In the genomic region with DNA sequence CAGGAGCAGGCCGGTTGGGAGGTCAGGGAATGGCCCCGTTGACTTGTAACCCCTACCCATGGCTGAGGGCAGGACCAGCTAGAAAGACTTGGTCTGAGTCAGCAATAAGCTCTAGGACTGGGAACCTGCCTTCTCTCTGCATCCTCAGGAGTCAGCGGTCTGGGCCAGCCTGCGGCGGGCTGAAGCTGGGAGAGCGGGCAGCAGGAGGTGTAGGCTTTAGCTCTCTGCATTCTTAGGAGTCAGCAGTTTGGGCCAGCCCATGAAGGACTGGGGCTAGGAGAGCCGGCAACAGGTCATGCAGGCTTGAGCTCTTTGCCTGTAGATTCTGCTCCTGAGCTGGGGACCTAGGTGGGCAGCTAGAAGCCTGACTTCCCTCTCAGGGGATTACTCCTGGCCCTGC, we compare ENCODE assay signal across 24 cellular contexts. TPM values are rescaled to one million over a fixed set of nuclear protein-coding genes. Genes with fewer than 3 reads are reported as not detected.
DNase-seq lines count a peak whose midpoint lies in the region; ATAC-seq and TF ChIP-seq lines count a peak whose summit lies in the region.
"Had no signal": no experiment of that assay in that cellular context is flagged by ENCODE, and none has a peak within 500 bp of the region (broad histone marks: within the 10 kb centered on the region; RNA-seq: fewer than 3 reads in every experiment).

No MANE protein-coding gene starts in this region.

- no peak overlapping the region for H2BK12ac ChIP-seq in trophoblast cell (ENCODE audit: low read length)

- H2AK5ac ChIP-seq in trophoblast cell (ENCODE audit: low read length) = no peak overlapping the region

- no peak overlapping the region for H3K27ac Mint-ChIP-seq in activated naive CD8-positive, alpha-beta T cell treated with anti-CD3 and anti-CD28 coated beads, Interleukin-2, amount 50 U/mL, for 24 hours
- no peak overlapping the region for H3K27ac Mint-ChIP-seq in chondrocyte (ENCODE audit: unreplicated experiment)
- H3K27ac Mint-ChIP-seq: IgD-negative memory B cell had no signal

- H2BK120ac ChIP-seq in trophoblast cell (ENCODE audit: insufficient read depth, low read length, poor library complexity) = no peak overlapping the region

- H3K18ac ChIP-seq in trophoblast cell (ENCODE audit: low read length) = no peak overlapping the region

- TF ChIP-seq POLR2A in heart left ventricle (IDR thresholded peaks at IDR 0.05) = no peak

- H3K27me3 ChIP-seq in right atrium auricular region (no peaks in the 10 kb centered on the region), heart left ventricle (peaks cover 0 to 19% (median 2%) of the 10 kb centered on the region in 9 donors), colonic mucosa (no peaks in the 10 kb centered on the region), upper lobe of right lung (peaks cover 12% of the 10 kb centered on the region), trophoblast cell (ENCODE audit: insufficient read depth, low read length) (no peaks in the 10 kb centered on the region)
- H3K27me3 ChIP-seq: Peyer's patch had no signal

- no peak overlapping the region for H3K23ac ChIP-seq in trophoblast cell (ENCODE audit: low read length)

- H3K4ac ChIP-seq in trophoblast cell (ENCODE audit: low read depth, low read length) = no peak overlapping the region

- no peak overlapping the region for H4K8ac ChIP-seq in trophoblast cell (ENCODE audit: low read depth, low read length)

- H3K9me3 Mint-ChIP-seq in activated naive CD8-positive, alpha-beta T cell treated with anti-CD3 and anti-CD28 coated beads, Interleukin-2, amount 50 U/mL, for 24 hours = no peaks in the 10 kb centered on the region
- no peaks in the 10 kb centered on the region for H3K9me3 Mint-ChIP-seq in chondrocyte (ENCODE audit: low read depth)
- H3K9me3 Mint-ChIP-seq: IgD-negative memory B cell had no signal

- H3K27me3 Mint-ChIP-seq in activated naive CD8-positive, alpha-beta T cell treated with anti-CD3 and anti-CD28 coated beads, Interleukin-2, amount 50 U/mL, for 24 hours = peaks cover 24% of the 10 kb centered on the region
- no peaks in the 10 kb centered on the region for H3K27me3 Mint-ChIP-seq in chondrocyte (ENCODE audit: low read depth)

- no peaks in the 10 kb centered on the region for H3K4me1 Mint-ChIP-seq in activated naive CD8-positive, alpha-beta T cell treated with anti-CD3 and anti-CD28 coated beads, Interleukin-2, amount 50 U/mL, for 24 hours
- H3K4me1 Mint-ChIP-seq in chondrocyte (ENCODE audit: low read depth) = peaks cover 3% of the 10 kb centered on the region
- H3K4me1 Mint-ChIP-seq: IgD-negative memory B cell had no signal

- H3K79me2 ChIP-seq in trophoblast cell (ENCODE audit: control insufficient read depth, insufficient read depth, low read length, poor library complexity) = no peaks in the 10 kb centered on the region

- WGBS in heart left ventricle, 4 donors = 88 to 94% (median 90%) methylated on average over 6 to 7 of the region's 7 CpGs
- no CpG with 5 or more reads among the region's 7 CpGs for WGBS in trophoblast cell (ENCODE audit: extremely low coverage, insufficient coverage, insufficient read length)

- H3K4me3 ChIP-seq in right atrium auricular region (no peak overlapping the region), heart left ventricle (no peak overlapping the region), colonic mucosa (no peak overlapping the region), upper lobe of right lung (no peak overlapping the region), trophoblast cell (ENCODE audit: low read depth, low read length) (no peak overlapping the region)
- H3K4me3 ChIP-seq: GM12878, GM23248, Peyer's patch, SJCRH30 had no signal

- H3K9ac ChIP-seq in colonic mucosa (ENCODE audit: low read depth in 2 of 2, low read length in 2 of 2) = no peak overlapping the region
- no peak overlapping the region for H3K9ac ChIP-seq in trophoblast cell (ENCODE audit: low read length)
- H3K9ac ChIP-seq: GM23248 had no signal

- H3K14ac ChIP-seq in trophoblast cell (ENCODE audit: low read length) = no peak overlapping the region

- no peaks in the 10 kb centered on the region for H3K9me3 ChIP-seq in right atrium auricular region
- H3K9me3 ChIP-seq in heart left ventricle = no peaks in the 10 kb centered on the region
- H3K9me3 ChIP-seq in colonic mucosa = no peaks in the 10 kb centered on the region
- H3K9me3 ChIP-seq in upper lobe of right lung = no peaks in the 10 kb centered on the region
- no peaks in the 10 kb centered on the region for H3K9me3 ChIP-seq in trophoblast cell (ENCODE audit: insufficient read depth, low read depth, low read length)
- H3K9me3 ChIP-seq: BE2C, Peyer's patch, SJCRH30 had no signal

- H4K91ac ChIP-seq in trophoblast cell (ENCODE audit: low read depth, low read length) = no peak overlapping the region

- H3K4me3 Mint-ChIP-seq in activated naive CD8-positive, alpha-beta T cell treated with anti-CD3 and anti-CD28 coated beads, Interleukin-2, amount 50 U/mL, for 24 hours = no peak overlapping the region
- H3K4me3 Mint-ChIP-seq in chondrocyte (ENCODE audit: unreplicated experiment) = no peak overlapping the region
- H3K4me3 Mint-ChIP-seq: IgD-negative memory B cell had no signal

- no peaks in the 10 kb centered on the region for H3K36me3 ChIP-seq in right atrium auricular region
- no peaks in the 10 kb centered on the region for H3K36me3 ChIP-seq in heart left ventricle
- no peaks in the 10 kb centered on the region for H3K36me3 ChIP-seq in colonic mucosa
- H3K36me3 ChIP-seq in upper lobe of right lung = no peaks in the 10 kb centered on the region
- H3K36me3 ChIP-seq in trophoblast cell (ENCODE audit: control insufficient read depth in 1 of 2, insufficient read depth in 2 of 2, low read length in 2 of 2) = peaks cover 0 to 2% of the 10 kb centered on the region in 2 experiments
- H3K36me3 ChIP-seq: BE2C, Peyer's patch, SJCRH30 had no signal

- H3K4me2 ChIP-seq in trophoblast cell (ENCODE audit: low read length) = no peak overlapping the region

- no peak overlapping the region for H4K12ac ChIP-seq in trophoblast cell (ENCODE audit: low read depth, low read length)

- H3K27ac ChIP-seq in right atrium auricular region (no peak overlapping the region), heart left ventricle (no peak overlapping the region), colonic mucosa (no peak overlapping the region), upper lobe of right lung (no peak overlapping the region), trophoblast cell (ENCODE audit: low read depth, low read length) (no peak overlapping the region)
- H3K27ac ChIP-seq: GM23248, Peyer's patch, SJCRH30 had no signal

- DNase-seq in right atrium auricular region (ENCODE audit: low spot score) (peak; percentile 30), heart left ventricle (no peak), colonic mucosa (peak; percentile 9), left lobe of liver (ENCODE audit: low spot score) (peak; percentile 23), upper lobe of right lung (peak; percentile 27), chondrocyte (ENCODE audit: low spot score) (no peak), trophoblast cell (no peak)
- no peak for DNase-seq in activated naive CD8-positive, alpha-beta T cell treated with anti-CD3 and anti-CD28 coated beads, Interleukin-2, amount 50 U/mL, for 24 hours
- DNase-seq: BE2C, DMS79, GM23248, HCEC 1CT, Karpas-422, NCI-H1694, NCI-H2081, NCI-H446, NCI-H526, Peyer's patch, SJCRH30 had no signal

- TF ChIP-seq CTCF in right atrium auricular region (IDR thresholded peaks at IDR 0.05) (no peak), heart left ventricle (IDR thresholded peaks at IDR 0.05) (no peak), colonic mucosa (IDR thresholded peaks at IDR 0.05) (no peak), upper lobe of right lung (IDR thresholded peaks at IDR 0.05) (no peak), chondrocyte (IDR thresholded peaks at IDR 0.05) (no peak)

- no peaks in the 10 kb centered on the region for H3K79me1 ChIP-seq in trophoblast cell (ENCODE audit: low read length)

- no peak overlapping the region for H2BK5ac ChIP-seq in trophoblast cell (ENCODE audit: low read depth, low read length, poor library complexity)

- H3K4me1 ChIP-seq in right atrium auricular region = no peaks in the 10 kb centered on the region
- H3K4me1 ChIP-seq in heart left ventricle = no peaks in the 10 kb centered on the region
- no peaks in the 10 kb centered on the region for H3K4me1 ChIP-seq in colonic mucosa
- H3K4me1 ChIP-seq in upper lobe of right lung = no peaks in the 10 kb centered on the region
- peaks cover 0 to 2% of the 10 kb centered on the region in 2 experiments for H3K4me1 ChIP-seq in trophoblast cell (ENCODE audit: control insufficient read depth in 1 of 2, insufficient read depth in 2 of 2, low read length in 2 of 2)
- H3K4me1 ChIP-seq: BE2C, SJCRH30 had no signal

- intact Hi-C loops in heart left ventricle (cut with DNase I) (no loop called here), colonic mucosa (cut with DNase I) (no loop called here), upper lobe of right lung (cut with DNase I) (no loop called here)

- no peak overlapping the region for H2AFZ ChIP-seq in trophoblast cell (ENCODE audit: insufficient read depth, low read length, poor library complexity)
- H2AFZ ChIP-seq: GM23248 had no signal

- no peak for ATAC-seq in heart left ventricle
- no peak for ATAC-seq in left lobe of liver
- no peak for ATAC-seq in upper lobe of right lung
- no peak for ATAC-seq in activated naive CD8-positive, alpha-beta T cell treated with anti-CD3 and anti-CD28 coated beads, Interleukin-2, amount 50 U/mL, for 24 hours
- ATAC-seq: GM12878 had no signal

- no peaks in the 10 kb centered on the region for H3K36me3 Mint-ChIP-seq in activated naive CD8-positive, alpha-beta T cell treated with anti-CD3 and anti-CD28 coated beads, Interleukin-2, amount 50 U/mL, for 24 hours (ENCODE audit: low read depth)
- H3K36me3 Mint-ChIP-seq in chondrocyte (ENCODE audit: low read depth) = peaks cover 3% of the 10 kb centered on the region
- H3K36me3 Mint-ChIP-seq: IgD-negative memory B cell had no signal

RNA-seq across cellular contexts. Expression of a gene that starts 6.4 kb away (rescaled TPM):
- total RNA-seq in right atrium auricular region (not detected), heart left ventricle (not detected), colonic mucosa (10 to 100 TPM; 18.9 to 20.2 TPM), left lobe of liver (not detected), upper lobe of right lung (not detected), chondrocyte (not detected in 3 replicates)
- not detected for polyA plus RNA-seq in heart left ventricle
- polyA plus RNA-seq in trophoblast cell (2013) = 2.0 and 2.4 TPM in 2 replicates
- total RNA-seq: A673, GM12878, GM23248, MCF 10A, OCI-LY7 had no signal
- polyA plus RNA-seq: GM12878, GM23248, IgD-negative memory B cell had no signal

Comparison
In these comparisons a context has a peak if more than half of its experiments do, and no peak if none do; other contexts are left out.
1. DNase-seq: peak in right atrium auricular region (single experiment), colonic mucosa (single experiment), left lobe of liver (single experiment) and upper lobe of right lung (single experiment); none in heart left ventricle (0 of 5), activated naive CD8-positive, alpha-beta T cell treated with anti-CD3 and anti-CD28 coated beads, Interleukin-2, amount 50 U/mL, for 24 hours (single experiment), chondrocyte (single experiment) and trophoblast cell (0 of 2).
2. RNA of a gene that starts 6.4 kb away (total RNA-seq): 18.9 to 20.2 TPM in colonic mucosa; not detected in right atrium auricular region, not detected in heart left ventricle, not detected in left lobe of liver (single experiment), not detected in upper lobe of right lung (single experiment) and not detected in chondrocyte; every median in the first group is over 10 times any median in the second.